ENCODE assay signal across 15 cellular contexts in genomic region chr10:6492896-6493295, GRCh38.
"Had no signal": no experiment of that assay in that cellular context is flagged by ENCODE, and none has a peak within 500 bp of the region (broad histone marks: within the 10 kb centered on the region; RNA-seq: fewer than 3 reads in every experiment).

No MANE protein-coding gene starts in this region.

- H3K27me3 Mint-ChIP-seq: dendritic cell treated with granulocyte-macrophage colony-stimulating factor and Interleukin-4, amounts not matched to agents 40 ng/mL and 50 ng/mL, for 4 days; natural killer cell treated with Interleukin-12 subunit alpha and Interleukin-12 subunit beta and Interleukin-15 and Interleukin-18, amount 100 ng/mL, for 72 hours had no signal

- H3K9me3 Mint-ChIP-seq: dendritic cell treated with granulocyte-macrophage colony-stimulating factor and Interleukin-4, amounts not matched to agents 40 ng/mL and 50 ng/mL, for 4 days; natural killer cell treated with Interleukin-12 subunit alpha and Interleukin-12 subunit beta and Interleukin-15 and Interleukin-18, amount 100 ng/mL, for 72 hours had no signal

- H3K27ac Mint-ChIP-seq: dendritic cell treated with granulocyte-macrophage colony-stimulating factor and Interleukin-4, amounts not matched to agents 40 ng/mL and 50 ng/mL, for 4 days; natural killer cell treated with Interleukin-12 subunit alpha and Interleukin-12 subunit beta and Interleukin-15 and Interleukin-18, amount 100 ng/mL, for 72 hours had no signal

- DNase-seq: brain microvascular endothelial cell, cerebellar nuclear complex, erythroblast, glutamatergic neuron, left colon, mucosa of descending colon, nucleus accumbens, RPMI8226, SW 1271 had no signal

- ATAC-seq: left colon had no signal

- H3K4me1 ChIP-seq: right atrium auricular region, SJSA1, tibial nerve had no signal

- H3K4me3 Mint-ChIP-seq: dendritic cell treated with granulocyte-macrophage colony-stimulating factor and Interleukin-4, amounts not matched to agents 40 ng/mL and 50 ng/mL, for 4 days; natural killer cell treated with Interleukin-12 subunit alpha and Interleukin-12 subunit beta and Interleukin-15 and Interleukin-18, amount 100 ng/mL, for 72 hours had no signal

- H3K9me3 ChIP-seq: mucosa of descending colon, right atrium auricular region, SJSA1, tibial nerve had no signal

- H3K27ac ChIP-seq: brain microvascular endothelial cell, right atrium auricular region, SJSA1, tibial nerve had no signal

- H3K36me3 ChIP-seq: brain microvascular endothelial cell, right atrium auricular region, SJSA1, tibial nerve had no signal

- H3K4me3 ChIP-seq: mucosa of descending colon, right atrium auricular region, SJSA1, skin epidermis, tibial nerve had no signal

- H3K27me3 ChIP-seq: brain microvascular endothelial cell, right atrium auricular region, tibial nerve had no signal
